9 cellular contexts compared by ENCODE assay signal in the genomic region with DNA sequence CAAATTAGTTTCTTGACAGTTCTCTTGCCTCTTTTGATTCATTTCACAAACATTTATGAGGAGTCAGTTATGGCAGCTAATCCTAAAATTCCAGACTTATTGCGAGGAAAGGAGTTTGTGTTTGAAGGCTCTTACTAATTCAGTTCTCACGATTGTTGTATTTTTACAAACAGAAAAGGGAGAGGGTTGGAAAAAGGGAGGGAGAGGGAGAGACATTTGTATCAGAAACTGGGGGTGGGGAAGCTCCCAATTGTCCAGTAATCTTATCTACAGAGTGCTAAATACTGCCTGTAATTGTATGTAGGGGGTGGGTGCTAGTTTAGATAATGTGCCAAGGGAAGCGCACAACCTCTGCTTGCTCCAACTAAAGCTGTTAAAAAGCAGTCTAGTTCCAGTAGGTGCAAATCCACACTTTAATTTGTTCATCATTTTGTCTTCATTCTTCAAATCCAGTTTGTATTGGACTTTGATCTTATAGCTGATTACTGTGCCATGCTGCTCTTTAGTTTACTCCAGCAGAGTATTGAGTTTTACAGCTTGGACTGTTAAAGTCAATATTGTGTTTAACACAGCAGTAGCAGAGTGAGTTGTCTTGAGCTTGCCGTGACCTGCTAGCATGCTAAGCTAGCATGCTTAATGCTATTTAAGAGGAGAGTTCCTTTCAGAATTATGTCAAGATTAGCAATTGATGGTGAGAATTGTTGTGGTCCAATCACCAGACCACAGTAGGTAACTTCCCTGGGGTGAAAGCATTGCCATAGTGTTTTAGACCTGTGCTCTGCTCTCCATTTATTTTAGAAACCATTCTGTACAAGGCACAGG. TPM values are rescaled to one million over a fixed set of nuclear protein-coding genes. Genes with fewer than 3 reads are reported as not detected.
DNase-seq lines count a peak whose midpoint lies in the region; ATAC-seq and TF ChIP-seq lines count a peak whose summit lies in the region.
"Had no signal": no experiment of that assay in that cellular context is flagged by ENCODE, and none has a peak within 500 bp of the region (broad histone marks: within the 10 kb centered on the region; RNA-seq: fewer than 3 reads in every experiment).

No MANE protein-coding gene starts in this region.

- ATAC-seq in Panc1 (peak; percentile 75), right cardiac atrium (peak; percentile 72 to 78), HG02840 (IDR thresholded peaks at IDR 0.05; ENCODE audit: low FRiP score, unreplicated experiment) (no peak)

- H3K27me3 Mint-ChIP-seq in activated CD4-positive, alpha-beta memory T cell treated with anti-CD3 and anti-CD28 coated beads, Interleukin-2, amount 10 ng/mL, durations not matched to agents 7 days and 5 days, result no peaks in the 10 kb centered on the region

- DNase-seq in cardiac muscle cell (ENCODE audit: low read depth in 1 of 2, low spot score in 1 of 2) (peak in 1 of 2 donors; percentile 17), cardiac septum (ENCODE audit: low spot score) (no peak), Panc1 (ENCODE audit: low read depth, low spot score) (no peak), right cardiac atrium (no peak), MM.1S (no peak)
- DNase-seq in NK-92 treated with Interleukin-12 subunit alpha and Interleukin-12 subunit beta, amount 100 ng/mL, for 24 hours (lab: John Stamatoyannopoulos, UW), result no peak
- DNase-seq in activated CD4-positive, alpha-beta memory T cell treated with anti-CD3 and anti-CD28 coated beads, Interleukin-2, amount 10 ng/mL, durations not matched to agents 7 days and 5 days, result no peak

- H3K9me2 ChIP-seq in MM.1S (replicated peaks; ENCODE audit: insufficient read depth, low read length), result no peaks in the 10 kb centered on the region

- H3K4me3 ChIP-seq in cardiac muscle cell, result no peak overlapping the region
- H3K4me3 ChIP-seq in Panc1 (ENCODE audit: low read depth in 2 of 2, low read length in 2 of 2), result 0 out of 4 replicates have a peak overlapping the region, but pooled peaks of 1 of the 2 experiments have one; percentile 8
- no peak overlapping the region for H3K4me3 ChIP-seq in right cardiac atrium (ENCODE audit: low read length)
- no peak overlapping the region for H3K4me3 ChIP-seq in MM.1S (ENCODE audit: low read length)

- H3K9me3 Mint-ChIP-seq in activated CD4-positive, alpha-beta memory T cell treated with anti-CD3 and anti-CD28 coated beads, Interleukin-2, amount 10 ng/mL, durations not matched to agents 7 days and 5 days, result no peaks in the 10 kb centered on the region
- H3K9me3 Mint-ChIP-seq: T-helper 1 cell treated with Interleukin-12 subunit alpha and Interleukin-12 subunit beta and Interleukin-4 antibody, amounts not matched to agents 30 μg/mL and 1 μg/mL, for 36 hours had no signal

- H3K9me3 ChIP-seq in cardiac muscle cell (ENCODE audit: low read depth), result no peaks in the 10 kb centered on the region
- no peaks in the 10 kb centered on the region for H3K9me3 ChIP-seq in Panc1 (ENCODE audit: control insufficient read depth, insufficient read depth, low read depth, low read length)
- H3K9me3 ChIP-seq in right cardiac atrium (ENCODE audit: control insufficient read depth, low read length), result no peaks in the 10 kb centered on the region
- no peaks in the 10 kb centered on the region for H3K9me3 ChIP-seq in MM.1S (replicated peaks; ENCODE audit: insufficient read depth, low read length)

- no peaks in the 10 kb centered on the region for H4K20me1 ChIP-seq in MM.1S (ENCODE audit: insufficient read depth, low read length)

- peaks cover 96% of the 10 kb centered on the region for H3K79me2 ChIP-seq in MM.1S (ENCODE audit: low read length)

- no peak overlapping the region for H3K27ac Mint-ChIP-seq in activated CD4-positive, alpha-beta memory T cell treated with anti-CD3 and anti-CD28 coated beads, Interleukin-2, amount 10 ng/mL, durations not matched to agents 7 days and 5 days
- H3K27ac Mint-ChIP-seq: T-helper 1 cell treated with Interleukin-12 subunit alpha and Interleukin-12 subunit beta and Interleukin-4 antibody, amounts not matched to agents 30 μg/mL and 1 μg/mL, for 36 hours had no signal

- peaks cover 42% of the 10 kb centered on the region for H3K4me1 Mint-ChIP-seq in activated CD4-positive, alpha-beta memory T cell treated with anti-CD3 and anti-CD28 coated beads, Interleukin-2, amount 10 ng/mL, durations not matched to agents 7 days and 5 days

- no peaks in the 10 kb centered on the region for H3K36me3 Mint-ChIP-seq in activated CD4-positive, alpha-beta memory T cell treated with anti-CD3 and anti-CD28 coated beads, Interleukin-2, amount 10 ng/mL, durations not matched to agents 7 days and 5 days (ENCODE audit: low read depth)

- H3F3A ChIP-seq in MM.1S (ENCODE audit: insufficient read depth, low read length), result peaks cover 7% of the 10 kb centered on the region; the same call in 1 of the 2 replicates

- intact Hi-C loops in cardiac septum (cut with DNase I), result no loop called here
- intact Hi-C loops in Panc1 (cut with micrococcal nuclease; ENCODE audit: unreplicated experiment), result no loop called here
- intact Hi-C loops in right cardiac atrium (cut with DNase I), result no loop called here

- H3K27ac ChIP-seq in cardiac muscle cell, result peak overlapping the region; percentile 94
- peak overlapping the region; percentile 71 for H3K27ac ChIP-seq in Panc1 (ENCODE audit: low read length)
- peak overlapping the region; percentile 54 for H3K27ac ChIP-seq in right cardiac atrium (ENCODE audit: low read length)
- no peak overlapping the region for H3K27ac ChIP-seq in MM.1S (ENCODE audit: low read length)

- no peak for TF ChIP-seq CTCF in cardiac muscle cell (IDR thresholded peaks at IDR 0.05; ENCODE audit: low read depth, low read length)
- no peak for TF ChIP-seq CTCF in Panc1 (IDR thresholded peaks at IDR 0.05)
- TF ChIP-seq CTCF in MM.1S (IDR thresholded peaks at IDR 0.05; ENCODE audit: low read length), result no peak

- WGBS in right cardiac atrium, result 23% methylated on average over 4 of the region's 4 CpGs

- H3K27me3 ChIP-seq in cardiac muscle cell (no peaks in the 10 kb centered on the region), Panc1 (ENCODE audit: control insufficient read depth, insufficient read depth, low read length) (no peaks in the 10 kb centered on the region), right cardiac atrium (ENCODE audit: control insufficient read depth, insufficient read depth) (no peaks in the 10 kb centered on the region), MM.1S (replicated peaks; ENCODE audit: insufficient read depth, low read length) (no peaks in the 10 kb centered on the region)

- BruUV-seq in Panc1 (replicated peaks; lab: Mats Ljungman, UMichigan), result no TSS peak

- H3K4me1 ChIP-seq in cardiac muscle cell (ENCODE audit: low read depth) (peaks cover 61% of the 10 kb centered on the region), Panc1 (ENCODE audit: control insufficient read depth, insufficient read depth, low read length) (peaks cover 60% of the 10 kb centered on the region), right cardiac atrium (ENCODE audit: control insufficient read depth, insufficient read depth, low read length) (peaks cover 14% of the 10 kb centered on the region), MM.1S (ENCODE audit: low read length) (peaks cover 8% of the 10 kb centered on the region)

- POLR2A ChIA-PET in Panc1 (lab: Charles Lee), result interaction anchor here (0.6 kb wide), 3 partner anchors 34 to 45 kb away, joined by 3 to 5 read pairs (median 3); no protein-coding TSS in a partner anchor
- POLR2A ChIA-PET in activated CD4-positive, alpha-beta memory T cell treated with anti-CD3 and anti-CD28 coated beads, Interleukin-2, amount 10 ng/mL, durations not matched to agents 7 days and 5 days (lab: Charles Lee), result interaction anchor here (0.7 to 1.2 kb wide), 3 partner anchors 12 to 22 kb away, joined by 3 read pairs; no protein-coding TSS in a partner anchor

- in situ Hi-C loops in Panc1 (cut with HindIII; ENCODE audit: low pct_unique_long_range_greater_than_20kb, low sequenced_read_pairs), result no loop called here

- H3K4me3 Mint-ChIP-seq in activated CD4-positive, alpha-beta memory T cell treated with anti-CD3 and anti-CD28 coated beads, Interleukin-2, amount 10 ng/mL, durations not matched to agents 7 days and 5 days, result no peak overlapping the region
- H3K4me3 Mint-ChIP-seq: T-helper 1 cell treated with Interleukin-12 subunit alpha and Interleukin-12 subunit beta and Interleukin-4 antibody, amounts not matched to agents 30 μg/mL and 1 μg/mL, for 36 hours had no signal

- no peak overlapping the region for H2AFZ ChIP-seq in MM.1S (ENCODE audit: low read length)

- CTCF ChIA-PET in Panc1 (lab: Charles Lee), result no interaction called here
- CTCF ChIA-PET in activated CD4-positive, alpha-beta memory T cell treated with anti-CD3 and anti-CD28 coated beads, Interleukin-2, amount 10 ng/mL, durations not matched to agents 7 days and 5 days (lab: Charles Lee), result interaction anchor here (1.6 kb wide), 1 partner anchor 69 kb away, joined by 6 read pairs; no protein-coding TSS in a partner anchor

- H3K9ac ChIP-seq in MM.1S (ENCODE audit: low read length), result no peak overlapping the region

- H3K36me3 ChIP-seq in cardiac muscle cell (no peaks in the 10 kb centered on the region), Panc1 (ENCODE audit: control insufficient read depth, insufficient read depth, low read length) (no peaks in the 10 kb centered on the region), MM.1S (replicated peaks; ENCODE audit: insufficient read depth, low read length) (no peaks in the 10 kb centered on the region)

- H3K4me2 ChIP-seq in MM.1S (ENCODE audit: low read depth, low read length), result no peak overlapping the region

RNA-seq across cellular contexts. Expression of a gene that starts 13.9 kb away (rescaled TPM):
- total RNA-seq in cardiac muscle cell (45.1 and 74.4 TPM in 2 replicates), cardiac septum (38.5 TPM), Panc1 (2021; ENCODE audit: unreplicated experiment) (17.7 TPM), right cardiac atrium (10 to 100 TPM; 37.0 to 59.5 (median 48.3) TPM)
- polyA plus RNA-seq in cardiac muscle cell (29.9 and 60.1 TPM in 2 replicates), right cardiac atrium (16.4 TPM)
- 6.1 TPM for polyA plus RNA-seq in Panc1 (2012; ENCODE audit: insufficient read length)
- 10 to 100 TPM; 16.9 to 17.3 TPM for total RNA-seq in activated CD4-positive, alpha-beta memory T cell treated with anti-CD3 and anti-CD28 coated beads, Interleukin-2, amount 10 ng/mL, durations not matched to agents 7 days and 5 days

RNA-seq across cellular contexts. Expression of a gene that starts 59.6 kb away (rescaled TPM):
- total RNA-seq in cardiac muscle cell, result 30.7 and 36.0 TPM in 2 replicates
- polyA plus RNA-seq in cardiac muscle cell, result 68.1 and 73.9 TPM in 2 replicates
- 31.9 TPM for total RNA-seq in cardiac septum
- 23.3 TPM for total RNA-seq in Panc1 (2021; ENCODE audit: unreplicated experiment)
- polyA plus RNA-seq in Panc1 (2012; ENCODE audit: insufficient read length), result 17.8 TPM
- 10 to 100 TPM; 19.2 to 38.3 (median 28.0) TPM for total RNA-seq in right cardiac atrium
- 39.9 TPM for polyA plus RNA-seq in right cardiac atrium
- 10 to 100 TPM; 46.2 to 47.5 TPM for total RNA-seq in activated CD4-positive, alpha-beta memory T cell treated with anti-CD3 and anti-CD28 coated beads, Interleukin-2, amount 10 ng/mL, durations not matched to agents 7 days and 5 days
